9 cellular contexts compared by ENCODE assay signal in genomic region chr16:11896776-11897175, GRCh38. TPM values are rescaled to one million over a fixed set of nuclear protein-coding genes. Genes with fewer than 3 reads are reported as not detected.
DNase-seq lines count a peak whose midpoint lies in the region; ATAC-seq and TF ChIP-seq lines count a peak whose summit lies in the region.
"Had no signal": no experiment of that assay in that cellular context is flagged by ENCODE, and none has a peak within 500 bp of the region (broad histone marks: within the 10 kb centered on the region; RNA-seq: fewer than 3 reads in every experiment).

No MANE protein-coding gene starts in this region.

- ATAC-seq in heart right ventricle (no peak), GM18861 (IDR thresholded peaks at IDR 0.05; ENCODE audit: unreplicated experiment) (no peak)

- peak overlapping the region in 1 of 10 donors; percentile 10 for H3K27ac ChIP-seq in heart right ventricle
- no peak overlapping the region for H3K27ac ChIP-seq in WERI-Rb-1

- H3K27me3 Mint-ChIP-seq in activated naive CD8-positive, alpha-beta T cell treated with anti-CD3 and anti-CD28 coated beads for 36 hours: no peaks in the 10 kb centered on the region

- no peaks in the 10 kb centered on the region for H3K9me3 Mint-ChIP-seq in activated naive CD8-positive, alpha-beta T cell treated with anti-CD3 and anti-CD28 coated beads for 36 hours
- H3K9me3 Mint-ChIP-seq: neural crest cell had no signal

- peaks cover 14% of the 10 kb centered on the region for H3K36me3 Mint-ChIP-seq in activated naive CD8-positive, alpha-beta T cell treated with anti-CD3 and anti-CD28 coated beads for 36 hours

- H3K4me3 ChIP-seq in heart right ventricle (no peak overlapping the region), WERI-Rb-1 (ENCODE audit: low read depth, low read length) (no peak overlapping the region)

- no peak overlapping the region for H3K4me3 Mint-ChIP-seq in activated naive CD8-positive, alpha-beta T cell treated with anti-CD3 and anti-CD28 coated beads for 36 hours
- H3K4me3 Mint-ChIP-seq: neural crest cell had no signal

- H3K27me3 ChIP-seq in heart right ventricle (no peaks in the 10 kb centered on the region), WERI-Rb-1 (ENCODE audit: insufficient read depth, low read depth, severe bottlenecking) (no peaks in the 10 kb centered on the region)

- intact Hi-C loops in heart right ventricle (cut with DNase I): no loop called here

- no peak for TF ChIP-seq CTCF in heart right ventricle (IDR thresholded peaks at IDR 0.05)
- TF ChIP-seq CTCF in WERI-Rb-1 (IDR thresholded peaks at IDR 0.05; ENCODE audit: low read depth, low read length): no peak

- H3K9me3 ChIP-seq in heart right ventricle (no peaks in the 10 kb centered on the region), WERI-Rb-1 (ENCODE audit: severe bottlenecking) (no peaks in the 10 kb centered on the region)

- H3K4me1 ChIP-seq in heart right ventricle: peaks cover 0 to 37% (median 14%) of the 10 kb centered on the region in 9 donors

- H3K36me3 ChIP-seq in heart right ventricle: peaks cover 0 to 64% (median 4%) of the 10 kb centered on the region in 9 donors
- peaks cover 53% of the 10 kb centered on the region for H3K36me3 ChIP-seq in WERI-Rb-1

- peak overlapping the region; percentile 42 for H3K27ac Mint-ChIP-seq in activated naive CD8-positive, alpha-beta T cell treated with anti-CD3 and anti-CD28 coated beads for 36 hours

- DNase-seq in stimulated activated CD4-positive, alpha-beta T cell treated with anti-CD3 and anti-CD28 coated beads, Interleukin-4, amount 100 ng/mL, for 24 hours: peak; percentile 5
- DNase-seq in stimulated activated CD4-positive, alpha-beta T cell treated with anti-CD3 and anti-CD28 coated beads, Interleukin-1b, Interleukin-23, amount 100 ng/mL, for 48 hours: no peak
- DNase-seq in activated naive CD8-positive, alpha-beta T cell treated with anti-CD3 and anti-CD28 coated beads for 36 hours: no peak
- DNase-seq in hepatic stellate cell (ENCODE audit: low spot score) (peak; percentile 76), NCI-H1105 treated with DMSO at 0.1 percent for 48 hours (lab: John Stamatoyannopoulos, UW) (no peak), heart right ventricle (no peak), WERI-Rb-1 (no peak)

- WGBS in heart right ventricle, 2 donors: 88 to 89% methylated on average over 2 of the region's 2 CpGs

- peaks cover 41% of the 10 kb centered on the region for H3K4me1 Mint-ChIP-seq in activated naive CD8-positive, alpha-beta T cell treated with anti-CD3 and anti-CD28 coated beads for 36 hours
- H3K4me1 Mint-ChIP-seq: neural crest cell had no signal

RNA-seq across cellular contexts. Expression of gene GSPT1, which starts 19.0 kb away (rescaled TPM):
- 100 to 1,000 TPM; 247 to 250 TPM for total RNA-seq in activated naive CD8-positive, alpha-beta T cell treated with anti-CD3 and anti-CD28 coated beads for 36 hours
- 100 to 1,000 TPM in 3 of 10 donors, 10 to 100 TPM in 7; 85.5 to 117 (median 95.1) TPM for total RNA-seq in heart right ventricle
- polyA plus RNA-seq in heart right ventricle: 10 to 100 TPM; 17.0 to 54.2 TPM

RNA-seq across cellular contexts. Expression of gene NPIPB2, which starts 45.1 kb away (rescaled TPM):
- 1 to 10 TPM; 6.2 to 6.9 TPM for total RNA-seq in activated naive CD8-positive, alpha-beta T cell treated with anti-CD3 and anti-CD28 coated beads for 36 hours
- total RNA-seq in heart right ventricle: 1 to 10 TPM; 1.2 to 4.7 (median 2.3) TPM
- 1 to 10 TPM; 3.7 to 8.9 TPM for polyA plus RNA-seq in heart right ventricle

RNA-seq across cellular contexts. Expression of gene RSL1D1, which starts 45.4 kb away (rescaled TPM):
- total RNA-seq in activated naive CD8-positive, alpha-beta T cell treated with anti-CD3 and anti-CD28 coated beads for 36 hours: 100 to 1,000 TPM; 434 to 441 TPM
- 100 to 1,000 TPM in 6 of 10 donors, 10 to 100 TPM in 4; 89.4 to 133 (median 105) TPM for total RNA-seq in heart right ventricle
- polyA plus RNA-seq in heart right ventricle: 10 to 100 TPM; 24.7 to 63.3 TPM

Comparison
In these comparisons a context has a peak if more than half of its experiments do, and no peak if none do; other contexts are left out.
1. DNase-seq: peak in stimulated activated CD4-positive, alpha-beta T cell treated with anti-CD3 and anti-CD28 coated beads, Interleukin-4, amount 100 ng/mL, for 24 hours (single experiment) and hepatic stellate cell (single experiment); none in stimulated activated CD4-positive, alpha-beta T cell treated with anti-CD3 and anti-CD28 coated beads, Interleukin-1b, Interleukin-23, amount 100 ng/mL, for 48 hours (single experiment), activated naive CD8-positive, alpha-beta T cell treated with anti-CD3 and anti-CD28 coated beads for 36 hours (single experiment), NCI-H1105 treated with DMSO at 0.1 percent for 48 hours (single experiment), heart right ventricle (0 of 2) and WERI-Rb-1 (single experiment).